8 cellular contexts compared by ENCODE assay signal in genomic region chr21:9362309-9362708, GRCh38.
A peak's percentile ranks its signal among the peaks of the same experiment; 100 is the strongest.
DNase-seq lines count a peak whose midpoint lies in the region; ATAC-seq and TF ChIP-seq lines count a peak whose summit lies in the region.
"Not testable (repeated sequence)": the region's sequence is repeated elsewhere in the genome, so short reads cannot be mapped to it uniquely, and the experiment has no call there.

No MANE protein-coding gene starts in this region.

- not testable (repeated sequence) for TF ChIP-seq POLR2A in esophagus muscularis mucosa (IDR thresholded peaks at IDR 0.05; ENCODE audit: low read depth); suprapubic skin (IDR thresholded peaks at IDR 0.05)

- intact Hi-C loops in CD14-positive monocyte (cut with micrococcal nuclease); activated CD4-positive, alpha-beta T cell treated with anti-CD3 and anti-CD28 coated beads for 36 hours (cut with DNase I, micrococcal nuclease); esophagus muscularis mucosa (cut with DNase I); right cardiac atrium (cut with DNase I); lower lobe of right lung (cut with DNase I); posterior cingulate gyrus (cut with DNase I): not testable (repeated sequence)

- not testable (repeated sequence) for ATAC-seq in activated CD4-positive, alpha-beta T cell treated with anti-CD3 and anti-CD28 coated beads for 36 hours; right cardiac atrium; lower lobe of right lung

- not testable (repeated sequence) for H3K27ac ChIP-seq in esophagus muscularis mucosa (replicated peaks in 1 of 4); right cardiac atrium (ENCODE audit: low read length); lower lobe of right lung; suprapubic skin

- POLR2A ChIA-PET in activated CD4-positive, alpha-beta T cell treated with anti-CD3 and anti-CD28 coated beads for 36 hours (lab: Charles Lee): not testable (repeated sequence)

- H3K4me1 ChIP-seq in esophagus muscularis mucosa; right cardiac atrium (ENCODE audit: control insufficient read depth, insufficient read depth, low read length); lower lobe of right lung; suprapubic skin: not testable (repeated sequence)

- not testable (repeated sequence) for H3K36me3 Mint-ChIP-seq in CD14-positive monocyte; activated CD4-positive, alpha-beta T cell treated with anti-CD3 and anti-CD28 coated beads for 36 hours (ENCODE audit: low read depth)

- H3K27me3 ChIP-seq in esophagus muscularis mucosa; right cardiac atrium (ENCODE audit: control insufficient read depth, insufficient read depth); lower lobe of right lung (ENCODE audit: low read depth); suprapubic skin: not testable (repeated sequence)

- CTCF ChIA-PET in activated CD4-positive, alpha-beta T cell treated with anti-CD3 and anti-CD28 coated beads for 36 hours (lab: Charles Lee): not testable (repeated sequence)

- H3K4me3 Mint-ChIP-seq in CD14-positive monocyte; activated CD4-positive, alpha-beta T cell treated with anti-CD3 and anti-CD28 coated beads for 36 hours: not testable (repeated sequence)

- not testable (repeated sequence) for TF ChIP-seq CTCF in CD14-positive monocyte (IDR thresholded peaks at IDR 0.05); esophagus muscularis mucosa (IDR thresholded peaks at IDR 0.05); lower lobe of right lung (IDR thresholded peaks at IDR 0.05); suprapubic skin (IDR thresholded peaks at IDR 0.05)

- H3K27ac Mint-ChIP-seq in CD14-positive monocyte; activated CD4-positive, alpha-beta T cell treated with anti-CD3 and anti-CD28 coated beads for 36 hours: not testable (repeated sequence)

- not testable (repeated sequence) for H3K36me3 ChIP-seq in esophagus muscularis mucosa, lower lobe of right lung, suprapubic skin

- DNase-seq in CD14-positive monocyte (ENCODE audit: low spot score): peak; percentile 44
- DNase-seq in activated CD4-positive, alpha-beta T cell treated with anti-CD3 and anti-CD28 coated beads for 36 hours: peak; percentile 3
- DNase-seq in astrocyte of the hippocampus (ENCODE audit: low read depth, low spot score): peak; percentile 0
- peak; percentile 57 for DNase-seq in esophagus muscularis mucosa (ENCODE audit: extremely low spot score)
- peak; percentile 5 to 37 (median 29) for DNase-seq in right cardiac atrium
- peak; percentile 40 for DNase-seq in lower lobe of right lung
- peak in 8 of 10 donors; percentile 2 to 85 (median 19) for DNase-seq in posterior cingulate gyrus
- peak; percentile 48 to 77 for DNase-seq in suprapubic skin (ENCODE audit: low spot score in 2 of 2)

- peaks cover 5 to 14% (median 6%) of the 10 kb centered on the region in 7 donors for H3K9me3 Mint-ChIP-seq in CD14-positive monocyte
- H3K9me3 Mint-ChIP-seq in activated CD4-positive, alpha-beta T cell treated with anti-CD3 and anti-CD28 coated beads for 36 hours (ENCODE audit: low read depth): not testable (repeated sequence)

- H3K4me1 Mint-ChIP-seq in CD14-positive monocyte; activated CD4-positive, alpha-beta T cell treated with anti-CD3 and anti-CD28 coated beads for 36 hours: not testable (repeated sequence)

- not testable (repeated sequence) for H3K9me3 ChIP-seq in esophagus muscularis mucosa; right cardiac atrium (ENCODE audit: control insufficient read depth, low read length); lower lobe of right lung; suprapubic skin

- H3K4me3 ChIP-seq in esophagus muscularis mucosa; right cardiac atrium (ENCODE audit: low read length); lower lobe of right lung; suprapubic skin: not testable (repeated sequence)

- not testable (repeated sequence) for H3K27me3 Mint-ChIP-seq in CD14-positive monocyte (ENCODE audit: low read depth in 3 of 3); activated CD4-positive, alpha-beta T cell treated with anti-CD3 and anti-CD28 coated beads for 36 hours

- TF ChIP-seq EP300 in esophagus muscularis mucosa (IDR thresholded peaks at IDR 0.05); suprapubic skin (IDR thresholded peaks at IDR 0.05): not testable (repeated sequence)

- WGBS in esophagus muscularis mucosa: 69% methylated on average over 7 of the region's 7 CpGs
- WGBS in right cardiac atrium: 76% methylated on average over 7 of the region's 7 CpGs
- WGBS in suprapubic skin: 93% methylated on average over 3 of the region's 7 CpGs

Comparison
In these comparisons a context has a peak if more than half of its experiments do, and no peak if none do; other contexts are left out.
1. DNase-seq: peak in every context shown above with its lines; median percentile 62 in suprapubic skin; 57 in esophagus muscularis mucosa; 44 in CD14-positive monocyte; 40 in lower lobe of right lung; 29 in right cardiac atrium; 19 in posterior cingulate gyrus; 3 in activated CD4-positive, alpha-beta T cell treated with anti-CD3 and anti-CD28 coated beads for 36 hours; 0 in astrocyte of the hippocampus.